8 cellular contexts compared by ENCODE assay signal in genomic region chr16:5034167-5034523, GRCh38. TPM values are rescaled to one million over a fixed set of nuclear protein-coding genes. Genes with fewer than 3 reads are reported as not detected.
DNase-seq lines count a peak whose midpoint lies in the region; ATAC-seq and TF ChIP-seq lines count a peak whose summit lies in the region.

No MANE protein-coding gene starts in this region.

- POLR2A ChIA-PET in AG04449 (lab: Yijun Ruan, JAX), result no interaction called here
- POLR2A ChIA-PET in naive thymus-derived CD8-positive, alpha-beta T cell (lab: Charles Lee), result interaction anchor here (0.6 to 2.7 kb wide), 7 partner anchors 9 to 277 kb away, joined by 3 to 9 read pairs (median 4); partner anchors contain the start of genes ALG1 and EEF2KMT

- ATAC-seq in naive thymus-derived CD8-positive, alpha-beta T cell, result no peak
- no peak for ATAC-seq in omental fat pad (ENCODE audit: low FRiP score)

- H3K79me2 ChIP-seq in KMS-11 (ENCODE audit: insufficient read depth, low read depth), result no peaks in the 10 kb centered on the region

- H3K4me3 ChIP-seq in AG04449 (ENCODE audit: low read depth, low read length) (peak overlapping the region; percentile 85), KMS-11 (IDR thresholded peaks at IDR 0.05; ENCODE audit: insufficient read depth, low read depth, low read length) (peak overlapping the region; percentile 41)

- DNase-seq in AG04449 (ENCODE audit: low read depth, low spot score), result no peak
- DNase-seq in naive thymus-derived CD8-positive, alpha-beta T cell, result no peak
- DNase-seq in SIG-M5 (lab: John Stamatoyannopoulos, UW), result no peak
- no peak for DNase-seq in activated gamma-delta T cell treated with Interleukin-2 at 50 U/mL for 16 hours
- DNase-seq in activated CD8-positive, alpha-beta memory T cell treated with anti-CD3 and anti-CD28 coated beads for 24 hours, result no peak
- no peak for DNase-seq in omental fat pad (ENCODE audit: low spot score)

- peak overlapping the region; percentile 99 for H3K4me2 ChIP-seq in KMS-11

- peak overlapping the region; percentile 98 for H2AFZ ChIP-seq in KMS-11 (ENCODE audit: low read depth)

- no peaks in the 10 kb centered on the region for H3K36me3 ChIP-seq in KMS-11 (ENCODE audit: insufficient read depth)

- peak overlapping the region; percentile 73; the same call in 1 of the 2 replicates for H3K9ac ChIP-seq in KMS-11

- peaks cover 12 to 23% (median 21%) of the 10 kb centered on the region in 4 donors for H3K4me1 Mint-ChIP-seq in naive thymus-derived CD8-positive, alpha-beta T cell

- peak overlapping the region; percentile 82 to 93 (median 89) for H3K4me3 Mint-ChIP-seq in naive thymus-derived CD8-positive, alpha-beta T cell

- CTCF ChIA-PET in AG04449 (lab: Yijun Ruan, JAX), result interaction anchor here (1.8 kb wide), 1 partner anchor 8 kb away, joined by 6 read pairs; no protein-coding TSS in a partner anchor

- no peaks in the 10 kb centered on the region for H3K9me3 Mint-ChIP-seq in naive thymus-derived CD8-positive, alpha-beta T cell

- no peaks in the 10 kb centered on the region for H3K27me3 ChIP-seq in KMS-11 (ENCODE audit: insufficient read depth, low read depth)

- H3K4me1 ChIP-seq in KMS-11 (ENCODE audit: low read depth, poor library complexity, severe bottlenecking), result peaks cover 20% of the 10 kb centered on the region

- H3K36me3 Mint-ChIP-seq in naive thymus-derived CD8-positive, alpha-beta T cell, result peaks cover 0 to 17% (median 0%) of the 10 kb centered on the region in 3 donors

- peak overlapping the region; percentile 91 to 97 (median 94) for H3K27ac Mint-ChIP-seq in naive thymus-derived CD8-positive, alpha-beta T cell

- H3K27ac ChIP-seq in KMS-11 (no peak overlapping the region), cingulate gyrus (ENCODE audit: low read depth, low read length) (peak overlapping the region; percentile 83)

- no peak for TF ChIP-seq CTCF in AG04449 (IDR thresholded peaks at IDR 0.05; ENCODE audit: insufficient read depth, low read length, missing control alignments)
- no peak for TF ChIP-seq CTCF in KMS-11 (conservative IDR thresholded peaks at IDR 0.05; ENCODE audit: low read depth, low read length)
- TF ChIP-seq CTCF in omental fat pad (IDR thresholded peaks at IDR 0.05), result no peak

- no peaks in the 10 kb centered on the region for H3K27me3 Mint-ChIP-seq in naive thymus-derived CD8-positive, alpha-beta T cell

- H4K20me1 ChIP-seq in KMS-11 (ENCODE audit: insufficient read depth), result no peaks in the 10 kb centered on the region

RNA-seq across cellular contexts. Expression of gene NAGPA, which starts 0.4 kb away (rescaled TPM):
- 10 to 100 TPM; 36.7 to 39.0 TPM for total RNA-seq in naive thymus-derived CD8-positive, alpha-beta T cell
- polyA plus RNA-seq in naive thymus-derived CD8-positive, alpha-beta T cell, result 10 to 100 TPM; 24.8 to 34.1 (median 32.6) TPM
- 10 to 100 TPM; 14.9 to 29.7 (median 21.9) TPM for total RNA-seq in omental fat pad

RNA-seq across cellular contexts. Expression of gene C16orf89, which starts 31.6 kb away (rescaled TPM):
- total RNA-seq in naive thymus-derived CD8-positive, alpha-beta T cell, result not detected
- not detected for polyA plus RNA-seq in naive thymus-derived CD8-positive, alpha-beta T cell
- total RNA-seq in omental fat pad, result 10 to 100 TPM in 1 of 4 donors, 1 to 10 TPM in 3; 3.8 to 16.6 (median 7.1) TPM

RNA-seq across cellular contexts. Expression of gene ALG1, which starts 37.5 kb away (rescaled TPM):
- 10 to 100 TPM; 22.8 to 27.6 TPM for total RNA-seq in naive thymus-derived CD8-positive, alpha-beta T cell
- 10 to 100 TPM; 23.3 to 25.1 (median 24.3) TPM for polyA plus RNA-seq in naive thymus-derived CD8-positive, alpha-beta T cell
- total RNA-seq in omental fat pad, result 10 to 100 TPM; 16.9 to 19.5 (median 18.0) TPM

Comparison
In these comparisons a context has a peak if more than half of its experiments do, and no peak if none do; other contexts are left out.
1. RNA of gene C16orf89, which starts 31.6 kb away (total RNA-seq): 3.8 to 16.6 TPM in omental fat pad; not detected in naive thymus-derived CD8-positive, alpha-beta T cell; every median in the first group is over 4 times any median in the second.